ENCODE assay signal across 9 cellular contexts in the genomic region with DNA sequence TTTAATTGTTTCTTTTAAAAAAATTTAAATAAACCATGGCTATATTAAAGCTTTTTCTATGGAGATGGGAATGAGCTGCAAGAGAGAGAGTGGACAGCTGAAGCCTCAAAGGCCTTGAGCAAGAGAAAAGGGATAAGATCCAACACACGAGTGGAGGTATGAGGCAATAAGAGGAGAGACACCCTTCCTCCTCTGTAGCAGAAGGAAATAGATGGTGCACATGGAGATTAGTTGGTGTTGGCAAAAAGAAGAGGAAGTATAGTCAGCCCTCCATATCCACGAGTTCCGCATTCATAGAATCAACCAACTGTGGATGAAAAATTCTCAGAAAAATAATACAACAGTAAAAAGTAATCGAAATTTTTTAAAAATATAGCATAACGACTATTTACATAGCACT. TPM values are rescaled to one million over a fixed set of nuclear protein-coding genes. Genes with fewer than 3 reads are reported as not detected.
A peak's percentile ranks its signal among the peaks of the same experiment; 100 is the strongest.
DNase-seq lines count a peak whose midpoint lies in the region; ATAC-seq and TF ChIP-seq lines count a peak whose summit lies in the region.
"Had no signal": no experiment of that assay in that cellular context is flagged by ENCODE, and none has a peak within 500 bp of the region (broad histone marks: within the 10 kb centered on the region; RNA-seq: fewer than 3 reads in every experiment).

No MANE protein-coding gene starts in this region.

- no peaks in the 10 kb centered on the region for H3K36me3 ChIP-seq in smooth muscle cell (ENCODE audit: low read depth)

- H3K9me3 Mint-ChIP-seq in T-cell, result no peaks in the 10 kb centered on the region

- ATAC-seq in T-cell (replicated peaks in 1 of 4), result no peak
- no peak for ATAC-seq in HG03565 (IDR thresholded peaks at IDR 0.05; ENCODE audit: unreplicated experiment)
- ATAC-seq in HG03432 (IDR thresholded peaks at IDR 0.05; ENCODE audit: unreplicated experiment), result no peak

- no peak overlapping the region for H2AFZ ChIP-seq in smooth muscle cell (ENCODE audit: low read depth)

- H3K79me2 ChIP-seq in smooth muscle cell (ENCODE audit: low read depth), result peaks cover 30% of the 10 kb centered on the region

- H3K9me3 ChIP-seq in smooth muscle cell (replicated peaks; ENCODE audit: low read depth), result no peaks in the 10 kb centered on the region

- peak overlapping the region; percentile 59 for H3K27ac ChIP-seq in smooth muscle cell (ENCODE audit: low read depth)

- H3K4me1 Mint-ChIP-seq in T-cell, result peaks cover 48 to 62% (median 57%) of the 10 kb centered on the region in 3 donors

- POLR2A ChIA-PET in T-cell (lab: Charles Lee), result interaction anchor here in 1 of 2 donors (1.1 kb wide), 1 partner anchor 434 kb away, joined by 3 read pairs; no protein-coding TSS in a partner anchor

- DNase-seq in HCEC 1CT (peak; percentile 9), T-cell (no peak), foreskin melanocyte (peak; percentile 5), smooth muscle cell (lab: John Stamatoyannopoulos, UW; ENCODE audit: unreplicated experiment) (no peak), DMS 273 (lab: John Stamatoyannopoulos, UW; ENCODE audit: unreplicated experiment) (no peak), mesenteric fat pad (ENCODE audit: low spot score) (no peak)

- CTCF ChIA-PET in T-cell (lab: Charles Lee), result interaction anchor here in 1 of 2 donors (0.9 kb wide), 1 partner anchor 100 kb away, joined by 3 read pairs; no protein-coding TSS in a partner anchor

- H3K27me3 Mint-ChIP-seq in T-cell, result no peaks in the 10 kb centered on the region

- no peak for TF ChIP-seq CTCF in smooth muscle cell (IDR thresholded peaks at IDR 0.05; ENCODE audit: borderline replicate concordance, insufficient read depth, poor library complexity, severe bottlenecking)

- no peaks in the 10 kb centered on the region for H3K27me3 ChIP-seq in smooth muscle cell (ENCODE audit: low read depth)

- H4K20me1 ChIP-seq in smooth muscle cell (ENCODE audit: low read depth), result peaks cover 7% of the 10 kb centered on the region

- peak overlapping the region; percentile 66 to 94 for H3K27ac Mint-ChIP-seq in T-cell

- peaks cover 11% of the 10 kb centered on the region for H3K36me3 Mint-ChIP-seq in T-cell

- no peaks in the 10 kb centered on the region for H3K4me1 ChIP-seq in smooth muscle cell (ENCODE audit: low read depth)

- no peaks in the 10 kb centered on the region for H3F3A ChIP-seq in smooth muscle cell (ENCODE audit: low read depth)

- H3K4me3 ChIP-seq in smooth muscle cell, result peak overlapping the region; percentile 30

- peak overlapping the region; percentile 85 to 88 (median 87) for H3K4me3 Mint-ChIP-seq in T-cell

- H3K4me2 ChIP-seq in smooth muscle cell, result peak overlapping the region; percentile 77

- H3K9ac ChIP-seq in smooth muscle cell (ENCODE audit: low read depth), result no peak overlapping the region

- WGBS in smooth muscle cell (ENCODE audit: low lambda C conversion rate), result 79% methylated on average over 5 of the region's 5 CpGs

RNA-seq across cellular contexts. Expression of a gene that starts 3.2 kb away (rescaled TPM):
- total RNA-seq in T-cell (10 to 100 TPM; 15.2 to 31.0 (median 25.9) TPM), smooth muscle cell (11.0 and 19.8 TPM in 2 replicates), mesenteric fat pad (14.0 TPM)
- polyA plus RNA-seq in smooth muscle cell, result 7.0 and 8.5 TPM in 2 replicates

RNA-seq across cellular contexts. Expression of a gene that starts 20.9 kb away (rescaled TPM):
- not detected for total RNA-seq in T-cell
- 1.1 TPM in 1 of 2 replicates, not detected in the other for total RNA-seq in smooth muscle cell
- not detected in 2 replicates for polyA plus RNA-seq in smooth muscle cell
- total RNA-seq in mesenteric fat pad, result not detected
- total RNA-seq: temporal lobe had no signal

Comparison
In these comparisons a context has a peak if more than half of its experiments do, and no peak if none do; other contexts are left out.
1. DNase-seq: peak in HCEC 1CT (single experiment) and foreskin melanocyte (single experiment); none in T-cell (0 of 34), smooth muscle cell (single experiment), DMS 273 (single experiment) and mesenteric fat pad (single experiment).